In genomic region chr7:7868245-7868899, GRCh38 we compare ENCODE assay signal across 12 cellular contexts.
DNase-seq lines count a peak whose midpoint lies in the region; ATAC-seq and TF ChIP-seq lines count a peak whose summit lies in the region.
"Had no signal": no experiment of that assay in that cellular context is flagged by ENCODE, and none has a peak within 500 bp of the region (broad histone marks: within the 10 kb centered on the region; RNA-seq: fewer than 3 reads in every experiment).

No MANE protein-coding gene starts in this region.

- no peaks in the 10 kb centered on the region for H3K9me3 ChIP-seq in naive thymus-derived CD4-positive, alpha-beta T cell (ENCODE audit: control insufficient read depth in 2 of 3, low read length in 3 of 3)
- H3K9me3 ChIP-seq in prostate gland (no peaks in the 10 kb centered on the region), endodermal cell (ENCODE audit: control insufficient read depth, low read length) (no peaks in the 10 kb centered on the region)

- ATAC-seq in HG03354 (IDR thresholded peaks at IDR 0.05; ENCODE audit: poor library complexity, severe bottlenecking, unreplicated experiment): peak; percentile 54
- peak; percentile 42 for ATAC-seq in naive thymus-derived CD4-positive, alpha-beta T cell
- ATAC-seq: HCT116 had no signal

- no peak overlapping the region for H3K4me3 Mint-ChIP-seq in naive thymus-derived CD4-positive, alpha-beta T cell
- no peak overlapping the region for H3K4me3 Mint-ChIP-seq in endodermal cell

- no peaks in the 10 kb centered on the region for H3K36me3 ChIP-seq in naive thymus-derived CD4-positive, alpha-beta T cell (ENCODE audit: control insufficient read depth in 2 of 3, insufficient read depth in 3 of 3, low read length in 3 of 3)
- H3K36me3 ChIP-seq in prostate gland: no peaks in the 10 kb centered on the region
- H3K36me3 ChIP-seq in endodermal cell (ENCODE audit: control insufficient read depth, insufficient read depth, low read length): no peaks in the 10 kb centered on the region

- in situ Hi-C loops in GM13977 (cut with MboI; ENCODE audit: low pct_unique_long_range_greater_than_20kb, low sequenced_read_pairs, unreplicated experiment): no loop called here

- H3K27ac Mint-ChIP-seq in naive thymus-derived CD4-positive, alpha-beta T cell: no peak overlapping the region
- H3K27ac Mint-ChIP-seq in endodermal cell: no peak overlapping the region

- DNase-seq in GM13977 (ENCODE audit: low spot score) (peak; percentile 23), UCSD-AML1 (lab: John Stamatoyannopoulos, UW; ENCODE audit: unreplicated experiment) (peak; percentile 13), NCI-H2227 treated with DMSO at 0.1 percent for 48 hours (lab: John Stamatoyannopoulos, UW) (no peak), prostate gland (ENCODE audit: low spot score) (no peak), endodermal cell (no peak), SW 1271 (lab: John Stamatoyannopoulos, UW) (no peak)
- no peak for DNase-seq in naive thymus-derived CD4-positive, alpha-beta T cell
- DNase-seq: activated CD4-positive, alpha-beta T cell treated with anti-CD3 and anti-CD28 coated beads for 48 hours; activated naive CD4-positive, alpha-beta T cell treated with Interleukin-2 at 50 U/mL for 16 hours; NCI-H1417 treated with DMSO at 0.1 percent for 48 hours had no signal

- no peak overlapping the region for H3K4me3 ChIP-seq in naive thymus-derived CD4-positive, alpha-beta T cell (ENCODE audit: low read length)
- H3K4me3 ChIP-seq in prostate gland (no peak overlapping the region), endodermal cell (ENCODE audit: low read length) (no peak overlapping the region)

- no peaks in the 10 kb centered on the region for H3K9me3 Mint-ChIP-seq in naive thymus-derived CD4-positive, alpha-beta T cell
- H3K9me3 Mint-ChIP-seq in endodermal cell: no peaks in the 10 kb centered on the region

- H3K36me3 Mint-ChIP-seq in naive thymus-derived CD4-positive, alpha-beta T cell: peaks cover 0 to 11% (median 5%) of the 10 kb centered on the region in 5 donors
- H3K36me3 Mint-ChIP-seq in endodermal cell (ENCODE audit: low read depth): no peaks in the 10 kb centered on the region

- H3K27me3 ChIP-seq in naive thymus-derived CD4-positive, alpha-beta T cell (ENCODE audit: control insufficient read depth in 2 of 2, insufficient read depth in 2 of 2, low read length in 2 of 2): no peaks in the 10 kb centered on the region
- H3K27me3 ChIP-seq in prostate gland (replicated peaks; ENCODE audit: insufficient read depth): no peaks in the 10 kb centered on the region
- no peaks in the 10 kb centered on the region for H3K27me3 ChIP-seq in endodermal cell (ENCODE audit: control insufficient read depth, insufficient read depth, low read length, poor library complexity, severe bottlenecking)

- H3K27me3 Mint-ChIP-seq in naive thymus-derived CD4-positive, alpha-beta T cell: no peaks in the 10 kb centered on the region
- H3K27me3 Mint-ChIP-seq in endodermal cell (ENCODE audit: insufficient read depth): no peaks in the 10 kb centered on the region

- TF ChIP-seq POLR2A in prostate gland (IDR thresholded peaks at IDR 0.05): no peak

- TF ChIP-seq CTCF in GM13977 (IDR thresholded peaks at IDR 0.05; ENCODE audit: extremely low read depth, insufficient read depth, missing control alignments) (no peak), prostate gland (IDR thresholded peaks at IDR 0.05) (no peak), endodermal cell (conservative IDR thresholded peaks at IDR 0.05) (no peak)

- POLR2A ChIA-PET in naive thymus-derived CD4-positive, alpha-beta T cell (lab: Charles Lee): no interaction called here

- H3K4me1 ChIP-seq in naive thymus-derived CD4-positive, alpha-beta T cell (ENCODE audit: control insufficient read depth in 2 of 2, insufficient read depth in 2 of 2, low read length in 2 of 2): no peaks in the 10 kb centered on the region
- H3K4me1 ChIP-seq in prostate gland (replicated peaks): no peaks in the 10 kb centered on the region
- H3K4me1 ChIP-seq in endodermal cell (ENCODE audit: control insufficient read depth, insufficient read depth, low read length): peaks cover 8% of the 10 kb centered on the region

- H3K4me1 Mint-ChIP-seq in naive thymus-derived CD4-positive, alpha-beta T cell: no peaks in the 10 kb centered on the region
- H3K4me1 Mint-ChIP-seq in endodermal cell: peaks cover 6% of the 10 kb centered on the region

- no peak overlapping the region for H3K9ac ChIP-seq in endodermal cell (ENCODE audit: extremely low read depth, low read length, poor library complexity, severe bottlenecking)

- CTCF ChIA-PET in naive thymus-derived CD4-positive, alpha-beta T cell (lab: Charles Lee): interaction anchor here (0.6 kb wide), 1 partner anchor 167 kb away, joined by 3 read pairs; no protein-coding TSS in a partner anchor

- intact Hi-C loops in naive thymus-derived CD4-positive, alpha-beta T cell (cut with micrococcal nuclease): no loop called here
- intact Hi-C loops in prostate gland (cut with DNase I): no loop called here

- no peak overlapping the region for H3K27ac ChIP-seq in naive thymus-derived CD4-positive, alpha-beta T cell (ENCODE audit: low read depth, low read length)
- H3K27ac ChIP-seq in prostate gland (no peak overlapping the region), endodermal cell (ENCODE audit: low read depth, low read length) (no peak overlapping the region)

- 63% methylated on average over 7 of the region's 7 CpGs for whole genome bisulfite sequencing in prostate gland
- 84 to 87% methylated on average over 3 to 7 of the region's 7 CpGs for WGBS in endodermal cell (ENCODE audit: insufficient coverage in 1 of 2, insufficient read length in 1 of 2), 2 experiments

Comparison
In these comparisons a context has a peak if more than half of its experiments do, and no peak if none do; other contexts are left out.
1. DNase-seq: peak in GM13977 (single experiment) and UCSD-AML1 (single experiment); none in naive thymus-derived CD4-positive, alpha-beta T cell (0 of 9), NCI-H2227 treated with DMSO at 0.1 percent for 48 hours (single experiment), prostate gland (single experiment), endodermal cell (single experiment) and SW 1271 (0 of 2).